Comparison of ENCODE assay signal across 1 cellular context in genomic region chr12:64521838-64522237, GRCh38.
TF ChIP-seq lines count a peak whose summit lies in the region.

No MANE protein-coding gene starts in this region.

TF ChIP-seq in H1, 55 proteins besides CTCF, POLR2A, EP300 and RAD21 (continued from another document):
- no peak for TF ChIP-seq NANOG (IDR thresholded peaks at IDR 0.05; ENCODE audit: insufficient read depth, low read depth, low read length, poor library complexity, severe bottlenecking)
- no peak for TF ChIP-seq CHD7 (IDR thresholded peaks at IDR 0.05; ENCODE audit: insufficient replicate concordance, low read length)
- no peak for TF ChIP-seq RXRA (IDR thresholded peaks at IDR 0.05; ENCODE audit: insufficient read depth, low read depth, low read length)
- no peak for TF ChIP-seq BACH1 (IDR thresholded peaks at IDR 0.05; ENCODE audit: low read length)
- TF ChIP-seq SAP30 (IDR thresholded peaks at IDR 0.05; ENCODE audit: insufficient read depth, insufficient replicate concordance, low read length): no peak
- TF ChIP-seq HDAC6 (IDR thresholded peaks at IDR 0.05; ENCODE audit: low read depth, low read length): no peak
- TF ChIP-seq CEBPB (IDR thresholded peaks at IDR 0.05; ENCODE audit: low read depth, low read length): no peak
- TF ChIP-seq GTF2F1 (IDR thresholded peaks at IDR 0.05; ENCODE audit: borderline replicate concordance, low read depth, low read length): no peak
- TF ChIP-seq CTBP2 (IDR thresholded peaks at IDR 0.05; ENCODE audit: borderline replicate concordance, insufficient read depth, insufficient read length, low read length): no peak
